In genomic region chr19:39824143-39825092, GRCh38 we compare ENCODE assay signal across 8 cellular contexts. TPM values are rescaled to one million over a fixed set of nuclear protein-coding genes. Genes with fewer than 3 reads are reported as not detected.
DNase-seq lines count a peak whose midpoint lies in the region; ATAC-seq and TF ChIP-seq lines count a peak whose summit lies in the region.

No MANE protein-coding gene starts in this region.

- H2AFZ ChIP-seq in GM23338 = peak overlapping the region; percentile 2

- peak overlapping the region; percentile 98 for H3K4me2 ChIP-seq in GM23338

- H3K27me3 Mint-ChIP-seq in GM23338 (ENCODE audit: insufficient read depth, low read depth, poor library complexity) (peaks cover 3% of the 10 kb centered on the region), progenitor cell of endocrine pancreas (no peaks in the 10 kb centered on the region)

- H3K27ac Mint-ChIP-seq in GM23338 = peak overlapping the region; percentile 85
- no peak overlapping the region for H3K27ac Mint-ChIP-seq in progenitor cell of endocrine pancreas

- TF ChIP-seq CTCF in GM23338 (conservative IDR thresholded peaks at IDR 0.05; ENCODE audit: low read depth in 2 of 2) (no peak), right atrium auricular region (IDR thresholded peaks at IDR 0.05) (peak in 1 of 2 donors; percentile 31), progenitor cell of endocrine pancreas (IDR thresholded peaks at IDR 0.05; ENCODE audit: unreplicated experiment) (no peak), upper lobe of right lung (IDR thresholded peaks at IDR 0.05) (no peak)

- H3K9me3 Mint-ChIP-seq in GM23338 (no peaks in the 10 kb centered on the region), progenitor cell of endocrine pancreas (ENCODE audit: low read depth) (no peaks in the 10 kb centered on the region)

- DNase-seq in EL (peak; percentile 88), GM23338 (ENCODE audit: low spot score) (peak; percentile 99), NAMALWA (ENCODE audit: low spot score) (peak; percentile 94), SW 1271 (lab: John Stamatoyannopoulos, UW) (peak; percentile 76 to 90), amniotic stem cell (lab: John Stamatoyannopoulos, UW) (peak; percentile 86), right atrium auricular region (ENCODE audit: low spot score) (peak; percentile 94), progenitor cell of endocrine pancreas (ENCODE audit: low spot score, unreplicated experiment) (peak; percentile 74), upper lobe of right lung (peak; percentile 87)

- peaks cover 4% of the 10 kb centered on the region for H3K4me1 ChIP-seq in GM23338 (ENCODE audit: insufficient read depth)
- H3K4me1 ChIP-seq in right atrium auricular region = peaks cover 0 to 16% of the 10 kb centered on the region in 2 donors
- peaks cover 10% of the 10 kb centered on the region for H3K4me1 ChIP-seq in upper lobe of right lung

- H3K27me3 ChIP-seq in GM23338 (ENCODE audit: insufficient read depth) (no peaks in the 10 kb centered on the region), right atrium auricular region (no peaks in the 10 kb centered on the region), upper lobe of right lung (no peaks in the 10 kb centered on the region)

- H3K4me1 Mint-ChIP-seq in GM23338 (peaks cover 3% of the 10 kb centered on the region), progenitor cell of endocrine pancreas (ENCODE audit: low read depth) (peaks cover 5% of the 10 kb centered on the region)

- H3K36me3 ChIP-seq in GM23338 (ENCODE audit: insufficient read depth) (no peaks in the 10 kb centered on the region; the same call in 1 of the 2 replicates), right atrium auricular region (peaks cover 39% of the 10 kb centered on the region), upper lobe of right lung (peaks cover 38% of the 10 kb centered on the region)

- peaks cover 20% of the 10 kb centered on the region for H3K36me3 Mint-ChIP-seq in GM23338 (ENCODE audit: low read depth)
- peaks cover 8% of the 10 kb centered on the region for H3K36me3 Mint-ChIP-seq in progenitor cell of endocrine pancreas (ENCODE audit: insufficient read depth)

- H3K27ac ChIP-seq in GM23338 (ENCODE audit: low read depth) = no peak overlapping the region
- peak overlapping the region; percentile 75 to 78 for H3K27ac ChIP-seq in right atrium auricular region
- peak overlapping the region; percentile 76 for H3K27ac ChIP-seq in upper lobe of right lung

- intact Hi-C loops in upper lobe of right lung (cut with DNase I) = no loop called here

- peak; percentile 98 for ATAC-seq in GM23338
- ATAC-seq in upper lobe of right lung = peak; percentile 97

- H4K20me1 ChIP-seq in GM23338 (replicated peaks; ENCODE audit: insufficient read depth) = peaks cover 3% of the 10 kb centered on the region; the same call in 1 of the 2 replicates

- no peak overlapping the region for H3K4me3 Mint-ChIP-seq in GM23338
- no peak overlapping the region for H3K4me3 Mint-ChIP-seq in progenitor cell of endocrine pancreas (ENCODE audit: low read depth)

- H3K4me3 ChIP-seq in GM23338 = peak overlapping the region; percentile 80
- H3K4me3 ChIP-seq in right atrium auricular region = peak overlapping the region; percentile 69 to 89
- H3K4me3 ChIP-seq in upper lobe of right lung = peak overlapping the region; percentile 86

- no peaks in the 10 kb centered on the region for H3K9me3 ChIP-seq in right atrium auricular region
- no peaks in the 10 kb centered on the region for H3K9me3 ChIP-seq in upper lobe of right lung

- no peaks in the 10 kb centered on the region; the same call in 1 of the 2 replicates for H3K79me2 ChIP-seq in GM23338 (replicated peaks; ENCODE audit: insufficient read depth)

- no peaks in the 10 kb centered on the region for H3K9me2 ChIP-seq in GM23338 (ENCODE audit: insufficient read depth)

- H3F3A ChIP-seq in GM23338 (replicated peaks; ENCODE audit: low read depth) = no peaks in the 10 kb centered on the region

TF ChIP-seq in GM23338, 12 proteins besides CTCF, POLR2A, EP300 and RAD21 (continues in another document):
- TF ChIP-seq ZNF331 (CRISPR knock-in tag; IDR thresholded peaks at IDR 0.05; ENCODE audit: low read depth) = no peak
- TF ChIP-seq CREB1 (CRISPR knock-in tag; IDR thresholded peaks at IDR 0.05; ENCODE audit: low read depth) = no peak; the same call in 1 of the 2 replicates
- no peak for TF ChIP-seq EZH2 (IDR thresholded peaks at IDR 0.05; ENCODE audit: low read depth, unreplicated experiment)
- no peak for TF ChIP-seq JUNB (IDR thresholded peaks at IDR 0.05; ENCODE audit: unreplicated experiment)
- TF ChIP-seq STAT1 (IDR thresholded peaks at IDR 0.05; ENCODE audit: unreplicated experiment) = no peak
- peak; percentile 79 for TF ChIP-seq POLR2AphosphoS5 (IDR thresholded peaks at IDR 0.05; ENCODE audit: low read depth)
- no peak for TF ChIP-seq ZNF462 (CRISPR knock-in tag; IDR thresholded peaks at IDR 0.05)
- no peak for TF ChIP-seq EZH2phosphoT487 (IDR thresholded peaks at IDR 0.05; ENCODE audit: unreplicated experiment)
- no peak for TF ChIP-seq NANOG (IDR thresholded peaks at IDR 0.05; ENCODE audit: borderline replicate concordance)

RNA-seq across cellular contexts. Expression of gene DYRK1B, which starts 9.5 kb away (rescaled TPM):
- total RNA-seq in GM23338 (2014; rRNA removed; shearing (Covaris generic)) = 8.6 and 8.9 TPM in 2 replicates
- polyA plus RNA-seq in GM23338 (2016; fragmentation: Nextera tagmentation; extraction: Ambion mirVana) = 6.5 and 7.2 TPM in 2 replicates
- 10 to 100 TPM; 11.1 to 14.5 TPM for total RNA-seq in right atrium auricular region
- 80.7 and 90.7 TPM in 2 replicates for total RNA-seq in progenitor cell of endocrine pancreas
- 16.7 TPM for total RNA-seq in upper lobe of right lung

RNA-seq across cellular contexts. Expression of gene FBL, which starts 21.8 kb away (rescaled TPM):
- 403 and 426 TPM in 2 replicates for total RNA-seq in GM23338 (2014; rRNA removed; shearing (Covaris generic))
- polyA plus RNA-seq in GM23338 (2016; fragmentation: Nextera tagmentation; extraction: Ambion mirVana) = 553 and 579 TPM in 2 replicates
- 10 to 100 TPM; 63.7 to 88.5 TPM for total RNA-seq in right atrium auricular region
- total RNA-seq in progenitor cell of endocrine pancreas = 250 and 271 TPM in 2 replicates
- 123 TPM for total RNA-seq in upper lobe of right lung

RNA-seq across cellular contexts. Expression of gene LEUTX, which starts 45.8 kb away (rescaled TPM):
- not detected in 2 replicates for total RNA-seq in GM23338 (2014; rRNA removed; shearing (Covaris generic))
- 0.47 TPM in 1 of 2 replicates, not detected in the other for polyA plus RNA-seq in GM23338 (2016; fragmentation: Nextera tagmentation; extraction: Ambion mirVana)
- total RNA-seq in right atrium auricular region (not detected), progenitor cell of endocrine pancreas (not detected in 2 replicates), upper lobe of right lung (not detected)
